11 cellular contexts compared by ENCODE assay signal in genomic region chr2:86484385-86484784, GRCh38.
"Had no signal": no experiment of that assay in that cellular context is flagged by ENCODE, and none has a peak within 500 bp of the region (broad histone marks: within the 10 kb centered on the region; RNA-seq: fewer than 3 reads in every experiment).

No MANE protein-coding gene starts in this region.

- DNase-seq: activated CD4-positive, alpha-beta memory T cell treated with anti-CD3 and anti-CD28 coated beads, Interleukin-2, amount 10 ng/mL, durations not matched to agents 7 days and 5 days; activated CD4-positive, CD25-positive, alpha-beta regulatory T cell treated with anti-CD3 and anti-CD28 coated beads, Interleukin-2, amount 50 U/mL, for 72 hours; activated CD8-positive, alpha-beta memory T cell treated with anti-CD3 and anti-CD28 coated beads, Interleukin-2, amount 50 U/mL, for 48 hours; effector CD8-positive, alpha-beta T cell; heart right ventricle; mammary epithelial cell; retina; transverse colon had no signal

- H3K9me3 ChIP-seq: heart right ventricle, transverse colon had no signal

- H3K27ac Mint-ChIP-seq: activated CD4-positive, alpha-beta memory T cell treated with anti-CD3 and anti-CD28 coated beads, Interleukin-2, amount 10 ng/mL, durations not matched to agents 7 days and 5 days; T-helper 2 cell treated with Interferon-gamma antibody and Interleukin-4, amounts not matched to agents 5 μg/mL and 100 μg/mL, for 36 hours had no signal

- ATAC-seq: left lobe of liver had no signal

- H3K4me3 Mint-ChIP-seq: activated CD4-positive, alpha-beta memory T cell treated with anti-CD3 and anti-CD28 coated beads, Interleukin-2, amount 10 ng/mL, durations not matched to agents 7 days and 5 days; T-helper 2 cell treated with Interferon-gamma antibody and Interleukin-4, amounts not matched to agents 5 μg/mL and 100 μg/mL, for 36 hours had no signal

- H3K27me3 Mint-ChIP-seq: activated CD4-positive, alpha-beta memory T cell treated with anti-CD3 and anti-CD28 coated beads, Interleukin-2, amount 10 ng/mL, durations not matched to agents 7 days and 5 days had no signal

- H3K4me3 ChIP-seq: coronary artery, heart right ventricle, transverse colon had no signal

- H3K27me3 ChIP-seq: heart right ventricle, transverse colon had no signal

- H3K9me3 Mint-ChIP-seq: activated CD4-positive, alpha-beta memory T cell treated with anti-CD3 and anti-CD28 coated beads, Interleukin-2, amount 10 ng/mL, durations not matched to agents 7 days and 5 days; T-helper 2 cell treated with Interferon-gamma antibody and Interleukin-4, amounts not matched to agents 5 μg/mL and 100 μg/mL, for 36 hours had no signal
